ENCODE assay signal across 10 cellular contexts in the genomic region with DNA sequence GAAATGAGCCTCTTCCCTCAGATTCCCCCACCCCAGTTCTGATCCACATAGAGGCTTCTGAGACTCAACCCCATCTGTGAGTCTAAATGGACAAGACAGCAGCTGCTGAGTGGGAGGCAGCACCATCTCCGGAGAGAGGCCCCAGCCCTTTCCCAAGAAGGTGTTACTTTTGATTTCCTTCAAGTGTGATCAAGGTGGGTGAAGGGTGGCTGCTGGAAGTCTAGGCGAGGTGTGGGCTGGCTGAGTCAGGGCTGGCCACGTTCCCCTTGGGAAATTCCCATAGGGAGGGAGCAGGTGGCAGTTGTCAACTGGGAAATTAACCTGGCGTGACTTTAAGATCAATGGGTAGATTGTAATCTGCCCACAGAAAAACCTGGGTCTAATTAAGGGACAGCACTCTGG.
A peak's percentile ranks its signal among the peaks of the same experiment; 100 is the strongest.
DNase-seq lines count a peak whose midpoint lies in the region; ATAC-seq and TF ChIP-seq lines count a peak whose summit lies in the region.
"Had no signal": no experiment of that assay in that cellular context is flagged by ENCODE, and none has a peak within 500 bp of the region (broad histone marks: within the 10 kb centered on the region; RNA-seq: fewer than 3 reads in every experiment).

No MANE protein-coding gene starts in this region.

- no peak for TF ChIP-seq CTCF in GM13976 (IDR thresholded peaks at IDR 0.05; ENCODE audit: borderline replicate concordance, control extremely low read depth, extremely low read depth, insufficient read depth, missing control alignments)

- intact Hi-C loops in Right ventricle myocardium superior (cut with DNase I): no loop called here

- in situ Hi-C loops in GM13976 (cut with MboI; ENCODE audit: low sequenced_read_pairs, unreplicated experiment): no loop called here

- ATAC-seq in GM18517 (IDR thresholded peaks at IDR 0.05; ENCODE audit: unreplicated experiment) (peak; percentile 45), HG03439 (IDR thresholded peaks at IDR 0.05; ENCODE audit: unreplicated experiment) (peak; percentile 43), esophagus mucosa (no peak), Right ventricle myocardium superior (ENCODE audit: poor library complexity) (no peak)
- ATAC-seq: heart left ventricle, K562 had no signal

- DNase-seq in activated T-helper 1 cell treated with Interleukin-2 at 50 U/mL for 16 hours (ENCODE audit: low read depth) (peak; percentile 13), NCI-H226 (no peak), GM13976 (ENCODE audit: low spot score) (no peak), Right ventricle myocardium superior (no peak)
- DNase-seq in stimulated activated CD4-positive, alpha-beta T cell treated with anti-CD3 and anti-CD28 coated beads, Interleukin-1b, Interleukin-23, amount 100 ng/mL, for 4 hours (ENCODE audit: low read depth in 2 of 2): peak; percentile 42 to 57
- DNase-seq: heart left ventricle had no signal

Comparison
In these comparisons a context has a peak if more than half of its experiments do, and no peak if none do; other contexts are left out.
1. ATAC-seq: peak in GM18517 (single experiment) and HG03439 (single experiment); none in esophagus mucosa (single experiment) and Right ventricle myocardium superior (single experiment).
2. DNase-seq: peak in activated T-helper 1 cell treated with Interleukin-2 at 50 U/mL for 16 hours (single experiment) and stimulated activated CD4-positive, alpha-beta T cell treated with anti-CD3 and anti-CD28 coated beads, Interleukin-1b, Interleukin-23, amount 100 ng/mL, for 4 hours (2 of 2); none in NCI-H226 (single experiment), GM13976 (single experiment) and Right ventricle myocardium superior (single experiment).